8 cellular contexts compared by ENCODE assay signal in genomic region chr19:2268861-2269243, GRCh38. TPM values are rescaled to one million over a fixed set of nuclear protein-coding genes. Genes with fewer than 3 reads are reported as not detected.
A peak's percentile ranks its signal among the peaks of the same experiment; 100 is the strongest.
DNase-seq lines count a peak whose midpoint lies in the region; ATAC-seq and TF ChIP-seq lines count a peak whose summit lies in the region.

No MANE protein-coding gene starts in this region.

- H3K4me2 ChIP-seq in BLaER1, result peak overlapping the region; percentile 76
- peak overlapping the region; percentile 84 for H3K4me2 ChIP-seq in OCI-LY1 (ENCODE audit: low read length)
- peak overlapping the region; percentile 68 for H3K4me2 ChIP-seq in neural cell (ENCODE audit: low read length)

- peaks cover 45% of the 10 kb centered on the region for H4K20me1 ChIP-seq in BLaER1
- no peaks in the 10 kb centered on the region for H4K20me1 ChIP-seq in OCI-LY1 (ENCODE audit: insufficient read depth, low read length)
- peaks cover 39% of the 10 kb centered on the region for H4K20me1 ChIP-seq in neural cell (ENCODE audit: insufficient read depth)

- DNase-seq in effector memory CD8-positive, alpha-beta T cell, result no peak
- DNase-seq in NCI-H526 treated with DMSO at 0.1 percent for 48 hours (lab: John Stamatoyannopoulos, UW) (no peak), dedifferentiated amniotic fluid mesenchymal stem cell (ENCODE audit: extremely low spot score) (no peak)

- H2AFZ ChIP-seq in OCI-LY1 (ENCODE audit: low read length) (peak overlapping the region; percentile 1; the same call in 1 of the 2 replicates), neural cell (ENCODE audit: low read depth, low read length) (peak overlapping the region; percentile 76)

- peak overlapping the region; percentile 99 for H3K9ac ChIP-seq in BLaER1
- peak overlapping the region; percentile 77 for H3K9ac ChIP-seq in OCI-LY1 (ENCODE audit: low read length)
- peak overlapping the region; percentile 76 for H3K9ac ChIP-seq in neural cell (ENCODE audit: low read length)

- peaks cover 54% of the 10 kb centered on the region for H3K36me3 Mint-ChIP-seq in effector memory CD8-positive, alpha-beta T cell (ENCODE audit: insufficient read depth)

- H3F3A ChIP-seq in OCI-LY1 (ENCODE audit: insufficient read depth, low read length) (peaks cover 7% of the 10 kb centered on the region; the same call in 1 of the 2 replicates), neural cell (ENCODE audit: insufficient read depth, low read length, poor library complexity, severe bottlenecking) (peaks cover 4% of the 10 kb centered on the region)

- H3K4me3 ChIP-seq in BLaER1, result peak overlapping the region; percentile 99
- peak overlapping the region; percentile 78 for H3K4me3 ChIP-seq in OCI-LY1 (ENCODE audit: low read depth, low read length, poor library complexity, severe bottlenecking)
- peak overlapping the region; percentile 99 for H3K4me3 ChIP-seq in neural cell (ENCODE audit: low read length)

- H3K9me3 ChIP-seq in BLaER1, result no peaks in the 10 kb centered on the region
- no peaks in the 10 kb centered on the region for H3K9me3 ChIP-seq in OCI-LY1 (ENCODE audit: low read length)
- H3K9me3 ChIP-seq in neural cell (ENCODE audit: low read length), result no peaks in the 10 kb centered on the region

- no peak for ATAC-seq in effector memory CD8-positive, alpha-beta T cell (replicated peaks)
- ATAC-seq in HG03439 (IDR thresholded peaks at IDR 0.05; ENCODE audit: unreplicated experiment) (no peak), GM21619 (IDR thresholded peaks at IDR 0.05; ENCODE audit: unreplicated experiment) (no peak)

- no peaks in the 10 kb centered on the region for H3K27me3 Mint-ChIP-seq in effector memory CD8-positive, alpha-beta T cell

- TF ChIP-seq CTCF in OCI-LY1 (IDR thresholded peaks at IDR 0.05; ENCODE audit: low read length) (no peak), neural cell (IDR thresholded peaks at IDR 0.05; ENCODE audit: poor library complexity, severe bottlenecking) (no peak)

- H3K79me2 ChIP-seq in OCI-LY1 (ENCODE audit: insufficient read depth, low read length) (peaks cover 25% of the 10 kb centered on the region), neural cell (replicated peaks; ENCODE audit: insufficient read depth, low read length) (peaks cover 35% of the 10 kb centered on the region)

- H3K9me2 ChIP-seq in OCI-LY1 (ENCODE audit: low read depth, low read length), result no peaks in the 10 kb centered on the region
- H3K9me2 ChIP-seq in neural cell (ENCODE audit: insufficient read depth, low read length), result no peaks in the 10 kb centered on the region

- TF ChIP-seq EP300 in neural cell (conservative IDR thresholded peaks at IDR 0.05; ENCODE audit: poor library complexity, severe bottlenecking), result no peak

- TF ChIP-seq RAD21 in neural cell (conservative IDR thresholded peaks at IDR 0.05), result no peak

- H3K36me3 ChIP-seq in BLaER1 (peaks cover 19% of the 10 kb centered on the region), OCI-LY1 (ENCODE audit: insufficient read depth, low read length) (peaks cover 33% of the 10 kb centered on the region), neural cell (ENCODE audit: insufficient read depth, low read length) (no peaks in the 10 kb centered on the region)

- H3K4me1 Mint-ChIP-seq in effector memory CD8-positive, alpha-beta T cell (ENCODE audit: low read depth in 2 of 2), result peaks cover 17 to 18% of the 10 kb centered on the region in 2 donors

- H3K27ac ChIP-seq in BLaER1 (peak overlapping the region; percentile 99), OCI-LY1 (ENCODE audit: low read depth, low read length, poor library complexity, severe bottlenecking) (peak overlapping the region; percentile 79), neural cell (ENCODE audit: low read length) (peak overlapping the region; percentile 65)

- H3K4me1 ChIP-seq in BLaER1 (peaks cover 75% of the 10 kb centered on the region), OCI-LY1 (ENCODE audit: insufficient read depth, low read length, severe bottlenecking) (peaks cover 61% of the 10 kb centered on the region)

- H3K27me3 ChIP-seq in BLaER1 (no peaks in the 10 kb centered on the region), OCI-LY1 (ENCODE audit: insufficient read depth, low read length) (no peaks in the 10 kb centered on the region), neural cell (ENCODE audit: insufficient read depth, low read depth, low read length) (no peaks in the 10 kb centered on the region)

- H3K4me3 Mint-ChIP-seq in effector memory CD8-positive, alpha-beta T cell, result peak overlapping the region; percentile 95

- no peaks in the 10 kb centered on the region for H3K9me3 Mint-ChIP-seq in effector memory CD8-positive, alpha-beta T cell

- H3K27ac Mint-ChIP-seq in effector memory CD8-positive, alpha-beta T cell, result peak overlapping the region; percentile 95 to 99

TF ChIP-seq in neural cell, 6 proteins besides CTCF, POLR2A, EP300 and RAD21:
- TF ChIP-seq SMC3 (conservative IDR thresholded peaks at IDR 0.05; ENCODE audit: poor library complexity) (no peak), EZH2 (IDR thresholded peaks at IDR 0.05; ENCODE audit: borderline replicate concordance, insufficient read depth, low read length, poor library complexity, severe bottlenecking) (no peak), POLR2AphosphoS5 (IDR thresholded peaks at IDR 0.05) (no peak), TAF1 (IDR thresholded peaks at IDR 0.05; ENCODE audit: low read depth) (no peak)

RNA-seq across cellular contexts. Expression of gene JSRP1, which starts 12.6 kb away (rescaled TPM):
- 1.3 and 1.4 TPM in 2 replicates for polyA plus RNA-seq in neural cell
- polyA minus RNA-seq in neural cell, result 4.9 TPM in 1 of 2 replicates, not detected in the other

RNA-seq across cellular contexts. Expression of gene PEAK3, which starts 13.1 kb away (rescaled TPM):
- not detected in 2 replicates for polyA plus RNA-seq in neural cell
- not detected in 2 replicates for polyA minus RNA-seq in neural cell

RNA-seq across cellular contexts. Expression of gene AMH, which starts 19.7 kb away (rescaled TPM):
- 57.5 and 71.5 TPM in 2 replicates for polyA plus RNA-seq in neural cell
- polyA minus RNA-seq in neural cell, result 12.7 and 12.8 TPM in 2 replicates

RNA-seq across cellular contexts. Expression of gene SF3A2, which starts 32.2 kb away (rescaled TPM):
- polyA plus RNA-seq in neural cell, result 14.4 and 51.6 TPM in 2 replicates
- 50.2 and 51.4 TPM in 2 replicates for polyA minus RNA-seq in neural cell

RNA-seq across cellular contexts. Expression of gene PLEKHJ1, which starts 32.7 kb away (rescaled TPM):
- polyA plus RNA-seq in neural cell, result 219 and 254 TPM in 2 replicates
- polyA minus RNA-seq in neural cell, result 64.6 and 80.1 TPM in 2 replicates
